22 cellular contexts compared by ENCODE assay signal in genomic region chr5:53392073-53392472, GRCh38.
DNase-seq lines count a peak whose midpoint lies in the region; ATAC-seq and FAIRE-seq lines count a peak whose summit lies in the region.
"Had no signal": no experiment of that assay in that cellular context is flagged by ENCODE, and none has a peak within 500 bp of the region (broad histone marks: within the 10 kb centered on the region; RNA-seq: fewer than 3 reads in every experiment).

No MANE protein-coding gene starts in this region.

- H3K9me3 Mint-ChIP-seq in activated CD4-positive, alpha-beta T cell treated with anti-CD3 and anti-CD28 coated beads for 36 hours (ENCODE audit: low read depth): peaks cover 14% of the 10 kb centered on the region

- intact Hi-C loops in activated CD4-positive, alpha-beta T cell treated with anti-CD3 and anti-CD28 coated beads for 36 hours (cut with DNase I, micrococcal nuclease): no loop called here

- no peak overlapping the region for H3K27ac Mint-ChIP-seq in activated CD4-positive, alpha-beta T cell treated with anti-CD3 and anti-CD28 coated beads for 36 hours
- H3K27ac Mint-ChIP-seq: activated naive CD4-positive, alpha-beta T cell treated with anti-CD3 and anti-CD28 coated beads, Interleukin-2, amount 10 ng/mL, durations not matched to agents 7 days and 5 days; CD14-positive monocyte; memory B cell; naive B cell had no signal

- H3K4me3 Mint-ChIP-seq in activated CD4-positive, alpha-beta T cell treated with anti-CD3 and anti-CD28 coated beads for 36 hours: no peak overlapping the region
- H3K4me3 Mint-ChIP-seq: activated naive CD4-positive, alpha-beta T cell treated with anti-CD3 and anti-CD28 coated beads, Interleukin-2, amount 10 ng/mL, durations not matched to agents 7 days and 5 days; CD14-positive monocyte; memory B cell; naive B cell had no signal

- peaks cover 7% of the 10 kb centered on the region for H3K27me3 Mint-ChIP-seq in activated CD4-positive, alpha-beta T cell treated with anti-CD3 and anti-CD28 coated beads for 36 hours
- H3K27me3 Mint-ChIP-seq: naive B cell had no signal

- ATAC-seq in GM18502 (IDR thresholded peaks at IDR 0.05; ENCODE audit: poor library complexity, unreplicated experiment) (peak; percentile 75), GM21576 (IDR thresholded peaks at IDR 0.05; ENCODE audit: unreplicated experiment) (peak; percentile 80), HG03469 (IDR thresholded peaks at IDR 0.05; ENCODE audit: unreplicated experiment) (peak; percentile 76)
- no peak for ATAC-seq in activated CD4-positive, alpha-beta T cell treated with anti-CD3 and anti-CD28 coated beads for 36 hours
- ATAC-seq: left cardiac atrium had no signal

- CTCF ChIA-PET in activated CD4-positive, alpha-beta T cell treated with anti-CD3 and anti-CD28 coated beads for 36 hours (lab: Charles Lee): interaction anchor here (1.2 kb wide), 1 partner anchor 10 kb away, joined by 3 read pairs; no protein-coding TSS in a partner anchor

- POLR2A ChIA-PET in activated CD4-positive, alpha-beta T cell treated with anti-CD3 and anti-CD28 coated beads for 36 hours (lab: Charles Lee): no interaction called here

- H3K4me1 Mint-ChIP-seq in activated CD4-positive, alpha-beta T cell treated with anti-CD3 and anti-CD28 coated beads for 36 hours: no peaks in the 10 kb centered on the region
- H3K4me1 Mint-ChIP-seq: activated naive CD4-positive, alpha-beta T cell treated with anti-CD3 and anti-CD28 coated beads, Interleukin-2, amount 10 ng/mL, durations not matched to agents 7 days and 5 days; CD14-positive monocyte; memory B cell; naive B cell had no signal

- FAIRE-seq in TTC549 (lab: Jason Lieb, UNC) (peak; percentile 38), HTR-8/SVneo (lab: Jason Lieb, UNC) (no peak)

- H3K36me3 Mint-ChIP-seq in activated CD4-positive, alpha-beta T cell treated with anti-CD3 and anti-CD28 coated beads for 36 hours (ENCODE audit: low read depth): no peaks in the 10 kb centered on the region
- H3K36me3 Mint-ChIP-seq: activated naive CD4-positive, alpha-beta T cell treated with anti-CD3 and anti-CD28 coated beads, Interleukin-2, amount 10 ng/mL, durations not matched to agents 7 days and 5 days; CD14-positive monocyte; memory B cell; naive B cell had no signal

- no peak for DNase-seq in D341Med (ENCODE audit: low spot score)
- DNase-seq in NCI-H345 (lab: John Stamatoyannopoulos, UW): no peak
- DNase-seq in activated CD4-positive, alpha-beta T cell treated with anti-CD3 and anti-CD28 coated beads for 36 hours: no peak
- DNase-seq in HTR-8/SVneo (ENCODE audit: insufficient read length, low spot score): no peak
- DNase-seq: activated CD4-positive, alpha-beta T cell treated with anti-CD3 and anti-CD28 coated beads for 4 hours; activated naive CD4-positive, alpha-beta T cell treated with anti-CD3 and anti-CD28 coated beads, Interleukin-2, amount 10 ng/mL, durations not matched to agents 7 days and 5 days; activated T-cell treated with anti-CD3 and anti-CD28 coated beads, Interleukin-2, amount 50 U/mL, for 48 hours; DMS 273 treated with DMSO at 0.1 percent for 48 hours; head of caudate nucleus; left cardiac atrium; naive B cell; NCI-H1694 treated with DMSO at 0.1 percent for 48 hours; Right ventricle myocardium superior; spleen; stimulated activated CD4-positive, alpha-beta T cell treated with anti-CD3 and anti-CD28 coated beads, Interleukin-4, amount 100 ng/mL, for 1 hour; stimulated activated naive CD4-positive, alpha-beta T cell treated with Interleukin-2 at 50 U/mL for 16 hours had no signal
